18 cellular contexts compared by ENCODE assay signal in the genomic region with DNA sequence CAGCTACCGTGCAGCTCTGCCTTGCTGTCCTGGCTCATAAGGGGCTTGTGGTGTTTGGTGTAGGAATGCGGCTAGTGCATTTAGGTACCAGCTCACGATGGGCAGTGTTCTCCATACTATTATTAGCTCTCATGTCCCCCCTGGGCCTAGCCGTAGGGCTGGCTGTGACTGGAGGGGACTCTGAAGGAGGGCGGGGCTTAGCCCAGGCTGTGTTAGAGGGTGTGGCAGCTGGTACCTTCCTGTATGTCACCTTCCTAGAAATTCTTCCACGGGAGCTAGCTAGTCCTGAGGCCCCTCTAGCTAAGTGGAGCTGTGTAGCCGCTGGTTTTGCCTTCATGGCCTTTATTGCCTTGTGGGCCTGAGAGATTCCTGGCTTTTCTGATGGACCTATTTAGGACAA. TPM values are rescaled to one million over a fixed set of nuclear protein-coding genes. Genes with fewer than 3 reads are reported as not detected.
DNase-seq lines count a peak whose midpoint lies in the region; ATAC-seq, FAIRE-seq and TF ChIP-seq lines count a peak whose summit lies in the region.
"Had no signal": no experiment of that assay in that cellular context is flagged by ENCODE, and none has a peak within 500 bp of the region (broad histone marks: within the 10 kb centered on the region; RNA-seq: fewer than 3 reads in every experiment).

No MANE protein-coding gene starts in this region.

- no peaks in the 10 kb centered on the region for H3K36me3 Mint-ChIP-seq in T-helper 17 cell (ENCODE audit: low read depth)
- H3K36me3 Mint-ChIP-seq in type B pancreatic cell: peaks cover under 1% of the 10 kb centered on the region

- no peak overlapping the region for H4K5ac ChIP-seq in H1 (ENCODE audit: insufficient read length, low read depth, low read length)

- no peaks in the 10 kb centered on the region for H3K9me3 Mint-ChIP-seq in type B pancreatic cell
- H3K9me3 Mint-ChIP-seq: CD8-positive, alpha-beta memory T cell had no signal

- H2BK120ac ChIP-seq in H1 (replicated peaks; ENCODE audit: low read depth, low read length): no peak overlapping the region

- H2BK15ac ChIP-seq in H1 (ENCODE audit: low read length): no peak overlapping the region

- H3K4me1 Mint-ChIP-seq in T-helper 17 cell (peaks cover 12% of the 10 kb centered on the region), type B pancreatic cell (ENCODE audit: unreplicated experiment) (peaks cover 17% of the 10 kb centered on the region)
- H3K4me1 Mint-ChIP-seq: CD8-positive, alpha-beta memory T cell had no signal

- DNase-seq in T-helper 17 cell (no peak), H1 (ENCODE audit: low read depth in 1 of 2, low spot score in 2 of 2) (peak in 1 of 2 experiments; percentile 49), mucosa of descending colon (peak; percentile 61 to 69 (median 62)), type B pancreatic cell (ENCODE audit: extremely low spot score, unreplicated experiment) (no peak), upper lobe of left lung (no peak), G401 (ENCODE audit: low spot score) (no peak)
- no peak for DNase-seq in stimulated activated naive CD8-positive, alpha-beta T cell treated with anti-CD3 and anti-CD28 coated beads, Interleukin-15, Interleukin-2, amounts not matched to agents 100 U/mL and 50 U/mL, for 24 hours
- DNase-seq: 8988T; AML-193; Caco-2; CD8-positive, alpha-beta memory T cell; DND-41 had no signal

- peaks cover under 1 to 9% (median 3%) of the 10 kb centered on the region in 4 experiments; a peak in 5 of 8 replicates for H3K36me3 ChIP-seq in H1 (ENCODE audit: control insufficient read depth in 2 of 4, insufficient read depth in 4 of 4, low read length in 3 of 4)
- H3K36me3 ChIP-seq in mucosa of descending colon (ENCODE audit: low read depth): no peaks in the 10 kb centered on the region
- H3K36me3 ChIP-seq in upper lobe of left lung: peaks cover 8 to 11% (median 9%) of the 10 kb centered on the region in 4 donors

- H3K18ac ChIP-seq in H1 (ENCODE audit: extremely low read depth, low read length): no peak overlapping the region

- ATAC-seq in T-helper 17 cell: no peak
- peak; percentile 45 for ATAC-seq in mucosa of descending colon
- ATAC-seq in upper lobe of left lung (ENCODE audit: low FRiP score in 2 of 2): no peak
- ATAC-seq in stimulated activated naive CD8-positive, alpha-beta T cell treated with anti-CD3 and anti-CD28 coated beads, Interleukin-15, Interleukin-2, amounts not matched to agents 100 U/mL and 50 U/mL, for 24 hours: no peak
- ATAC-seq: HCT116, HepG2 had no signal

- H2AFZ ChIP-seq in H1 (ENCODE audit: low read length): peak overlapping the region; percentile 22; the same call in 1 of the 2 replicates

- TF ChIP-seq CTCF in H1 (IDR thresholded peaks at IDR 0.05; ENCODE audit: control extremely low read depth in 1 of 3, insufficient read depth in 1 of 3, low read depth in 1 of 3, low read length in 3 of 3): no peak
- no peak for TF ChIP-seq CTCF in mucosa of descending colon (IDR thresholded peaks at IDR 0.05)
- no peak for TF ChIP-seq CTCF in type B pancreatic cell (conservative IDR thresholded peaks at IDR 0.05)
- TF ChIP-seq CTCF in upper lobe of left lung (IDR thresholded peaks at IDR 0.05): no peak

- H3K27me3 Mint-ChIP-seq in T-helper 17 cell: peaks cover 2% of the 10 kb centered on the region
- no peaks in the 10 kb centered on the region for H3K27me3 Mint-ChIP-seq in type B pancreatic cell

- no peak overlapping the region for H4K8ac ChIP-seq in H1 (ENCODE audit: extremely low read depth, insufficient read depth, low read length)

- H2AK5ac ChIP-seq in H1 (ENCODE audit: low read depth, low read length): no peak overlapping the region

- H2BK5ac ChIP-seq in H1 (ENCODE audit: low read depth, low read length): 0 out of 2 replicates have a peak overlapping the region, but pooled peaks have one; percentile 15

- TF ChIP-seq RAD21 in H1 (IDR thresholded peaks at IDR 0.05 in 1 of 2, conservative IDR thresholded peaks at IDR 0.05 in 1 of 2; ENCODE audit: low read depth in 2 of 2, low read length in 2 of 2): no peak

- no peaks in the 10 kb centered on the region for H3K9me3 ChIP-seq in T-helper 17 cell (ENCODE audit: control insufficient read depth, low read length, poor library complexity, severe bottlenecking)
- H3K9me3 ChIP-seq in H1 (ENCODE audit: insufficient read depth in 2 of 2, low read depth in 1 of 2, low read length in 1 of 2): no peaks in the 10 kb centered on the region
- no peaks in the 10 kb centered on the region for H3K9me3 ChIP-seq in mucosa of descending colon
- no peaks in the 10 kb centered on the region for H3K9me3 ChIP-seq in upper lobe of left lung
- H3K9me3 ChIP-seq: BLaER1, Caco-2 had no signal

- no peak overlapping the region for H3K4me3 Mint-ChIP-seq in T-helper 17 cell
- no peak overlapping the region for H3K4me3 Mint-ChIP-seq in type B pancreatic cell
- H3K4me3 Mint-ChIP-seq: CD8-positive, alpha-beta memory T cell had no signal

- H3K56ac ChIP-seq in H1 (replicated peaks; ENCODE audit: insufficient read length, low read depth, low read length): no peak overlapping the region

- no peak overlapping the region for H3K23ac ChIP-seq in H1 (ENCODE audit: insufficient read length)

- in situ Hi-C loops in G401 (cut with HindIII; ENCODE audit: low sequenced_read_pairs): no loop called here

- H3K27me3 ChIP-seq in H1 (replicated peaks in 1 of 4; ENCODE audit: control insufficient read depth in 3 of 4, extremely low read depth in 1 of 4, insufficient read depth in 3 of 4, low read length in 3 of 4) (no peaks in the 10 kb centered on the region), upper lobe of left lung (no peaks in the 10 kb centered on the region)
- H3K27me3 ChIP-seq: BLaER1 had no signal

- H2BK12ac ChIP-seq in H1 (ENCODE audit: low read depth, low read length): no peak overlapping the region

- H3K4ac ChIP-seq in H1 (replicated peaks; ENCODE audit: insufficient read length, low read depth, low read length): no peak overlapping the region

- no peak for FAIRE-seq in H1 (lab: Jason Lieb, UNC)
- FAIRE-seq: GM12891, HepG2, HTR-8/SVneo had no signal

- H2BK20ac ChIP-seq in H1 (ENCODE audit: low read length): no peak overlapping the region

- H4K20me1 ChIP-seq in H1 (replicated peaks in 1 of 2; ENCODE audit: control insufficient read depth in 1 of 2, insufficient read depth in 2 of 2, low read length in 2 of 2): peaks cover 0 to 2% of the 10 kb centered on the region in 2 experiments
- H4K20me1 ChIP-seq: BLaER1 had no signal

- H3K14ac ChIP-seq in H1 (ENCODE audit: insufficient read length): no peak overlapping the region

- intact Hi-C loops in mucosa of descending colon (cut with DNase I, micrococcal nuclease): no loop called here

- TF ChIP-seq POLR2A in H1 (IDR thresholded peaks at IDR 0.05; ENCODE audit: control extremely low read depth in 1 of 2, low read depth in 2 of 2, low read length in 2 of 2) (no peak), upper lobe of left lung (IDR thresholded peaks at IDR 0.05) (no peak)

- H3K27ac ChIP-seq in H1 (ENCODE audit: low read depth, low read length) (no peak overlapping the region), upper lobe of left lung (no peak overlapping the region)
- H3K27ac ChIP-seq: BLaER1 had no signal

- no peak overlapping the region for H3K9ac ChIP-seq in H1 (replicated peaks in 1 of 4; ENCODE audit: extremely low read depth in 1 of 4, low read depth in 3 of 4, low read length in 3 of 4)
- H3K9ac ChIP-seq: BLaER1 had no signal

- H3K23me2 ChIP-seq in H1 (ENCODE audit: low read depth, low read length): no peaks in the 10 kb centered on the region; the same call in 1 of the 2 replicates

- H4K91ac ChIP-seq in H1 (replicated peaks; ENCODE audit: insufficient read length, low read length): no peak overlapping the region

- H3K4me3 ChIP-seq in H1 (ENCODE audit: extremely low read depth in 1 of 4, insufficient read depth in 2 of 4, low read depth in 3 of 4, low read length in 4 of 4) (no peak overlapping the region), mucosa of descending colon (no peak overlapping the region), upper lobe of left lung (no peak overlapping the region)
- H3K4me3 ChIP-seq: BLaER1 had no signal

- POLR2A ChIA-PET in H1 (lab: Charles Lee; ENCODE audit: partially characterized antibody): interaction anchor here (0.6 to 2.1 kb wide), 3 partner anchors 11 to 545 kb away, joined by 3 to 6 read pairs (median 4); no protein-coding TSS in a partner anchor

- no peaks in the 10 kb centered on the region for H3K79me2 ChIP-seq in H1 (ENCODE audit: control insufficient read depth in 1 of 2, insufficient read depth in 2 of 2, low read length in 2 of 2)

- TF ChIP-seq EP300 in H1 (IDR thresholded peaks at IDR 0.05; ENCODE audit: borderline replicate concordance in 1 of 2, low read depth in 2 of 2, low read length in 2 of 2): no peak
- TF ChIP-seq EP300 in upper lobe of left lung (IDR thresholded peaks at IDR 0.05): no peak

- CTCF ChIA-PET in H1 (lab: Charles Lee; ENCODE audit: partially characterized antibody): interaction anchor here (0.6 to 10.6 kb wide), 14 partner anchors 10 to 719 kb away, joined by 3 to 117 read pairs (median 4); no protein-coding TSS in a partner anchor

- H3K4me2 ChIP-seq in H1 (ENCODE audit: insufficient read depth in 1 of 2, low read depth in 2 of 2, low read length in 2 of 2): no peak overlapping the region
- H3K4me2 ChIP-seq: BLaER1 had no signal

- WGBS in H1 (ENCODE audit: extremely low coverage in 1 of 2, insufficient coverage in 1 of 2, insufficient read length in 1 of 2, insufficient replicate concordance in 2 of 2, low coverage in 1 of 2, low lambda C conversion rate in 2 of 2, missing lambda C conversion rate in 1 of 2), 2 experiments: 80% methylated on average over 7 of the region's 7 CpGs; no CpG with 5 or more reads in 1 of the 2 experiments
- WGBS in upper lobe of left lung, 2 donors: 36 to 75% methylated on average over 2 to 7 of the region's 7 CpGs

- H3K27ac Mint-ChIP-seq in T-helper 17 cell (peak overlapping the region; percentile 60), type B pancreatic cell (peak overlapping the region; percentile 57)

- H3K79me1 ChIP-seq in H1 (ENCODE audit: low read depth, low read length): no peaks in the 10 kb centered on the region

- H3K4me1 ChIP-seq in H1 (replicated peaks in 1 of 4; ENCODE audit: control insufficient read depth in 3 of 4, insufficient read depth in 4 of 4, low read length in 3 of 4) (peaks cover 2 to 6% (median 5%) of the 10 kb centered on the region in 4 experiments; a peak in 5 of 7 replicates), mucosa of descending colon (ENCODE audit: low read depth) (peaks cover 11% of the 10 kb centered on the region), upper lobe of left lung (no peaks in the 10 kb centered on the region)

RNA-seq across cellular contexts. Expression of a gene that starts 2.1 kb away (rescaled TPM):
- total RNA-seq in T-helper 17 cell (not detected), mucosa of descending colon (1 to 10 TPM in 2 of 3 donors, under 1 TPM in 1; 0.28 to 4.9 (median 2.0) TPM), type B pancreatic cell (ENCODE audit: low replicate concordance) (4.5 and 14.2 TPM in 2 replicates), upper lobe of left lung (under 1 TPM in 1 of 6 donors, not detected in 5; 0.30 TPM)
- 0.22 TPM in 1 of 2 replicates, not detected in the other for total RNA-seq in H1 (2021; fragmentation: NEBNext Ultra II Directional; extraction: Animal tissue kit (Norgen Biotek cat#: 25700))
- polyA plus RNA-seq in H1 (2011; rRNA removed): 0.14 and 0.31 TPM in 2 replicates
- 0.09 TPM for polyA plus RNA-seq in H1 (2011; cell fraction: cytosol; rRNA removed)
- 0.29 TPM for polyA plus RNA-seq in H1 (2011; cell fraction: nucleus; rRNA removed)
- 0.19 to 0.43 TPM in 2 of 4 replicates, not detected in the others for polyA plus RNA-seq in H1 (2012, experiment 1 of 2)
- 0.21 TPM for polyA plus RNA-seq in H1 (2012, experiment 2 of 2)
- polyA plus RNA-seq in H1 (2013, experiment 1 of 2): 0.06 TPM
- polyA plus RNA-seq in H1 (2013, experiment 2 of 2): 0.07 TPM
- 0.13 TPM in 1 of 2 replicates, not detected in the other for polyA minus RNA-seq in H1 (2011; rRNA and poly(A)+ RNA removed)
- polyA minus RNA-seq in H1 (2011; cell fraction: cytosol; rRNA and poly(A)+ RNA removed): not detected
- not detected for polyA minus RNA-seq in H1 (2011; cell fraction: nucleus; rRNA and poly(A)+ RNA removed)
- total RNA-seq in G401 (2014; rRNA removed; shearing (Covaris generic)): not detected in 2 replicates
- total RNA-seq: H4 had no signal
- polyA plus RNA-seq: CD8-positive, alpha-beta memory T cell had no signal

RNA-seq across cellular contexts. Expression of a gene that starts 11.4 kb away (rescaled TPM):
- total RNA-seq in T-helper 17 cell (10 to 100 TPM; 76.6 to 91.2 TPM), mucosa of descending colon (10 to 100 TPM; 61.1 to 87.3 (median 73.1) TPM), type B pancreatic cell (ENCODE audit: low replicate concordance) (59.7 and 88.1 TPM in 2 replicates), upper lobe of left lung (100 to 1,000 TPM in 1 of 6 donors, 10 to 100 TPM in 5; 39.2 to 202 (median 59.4) TPM)
- 73.8 and 75.8 TPM in 2 replicates for total RNA-seq in H1 (2021; fragmentation: NEBNext Ultra II Directional; extraction: Animal tissue kit (Norgen Biotek cat#: 25700))
- polyA plus RNA-seq in H1 (2011; rRNA removed): 138 and 145 TPM in 2 replicates
- 128 TPM for polyA plus RNA-seq in H1 (2011; cell fraction: cytosol; rRNA removed)
- 288 TPM for polyA plus RNA-seq in H1 (2011; cell fraction: nucleus; rRNA removed)
- polyA plus RNA-seq in H1 (2012, experiment 1 of 2): 87.7 to 100 TPM (median 93.7 TPM) in 4 replicates
- polyA plus RNA-seq in H1 (2012, experiment 2 of 2): 116 TPM
- polyA plus RNA-seq in H1 (2013, experiment 1 of 2): 120 TPM
- polyA plus RNA-seq in H1 (2013, experiment 2 of 2): 112 TPM
- polyA minus RNA-seq in H1 (2011; rRNA and poly(A)+ RNA removed): 74.6 and 74.9 TPM in 2 replicates
- 25.0 TPM for polyA minus RNA-seq in H1 (2011; cell fraction: cytosol; rRNA and poly(A)+ RNA removed)
- 67.4 TPM for polyA minus RNA-seq in H1 (2011; cell fraction: nucleus; rRNA and poly(A)+ RNA removed)
- 88.2 and 157 TPM in 2 replicates for total RNA-seq in G401 (2014; rRNA removed; shearing (Covaris generic))

RNA-seq across cellular contexts. Expression of a gene that starts 23.6 kb away (rescaled TPM):
- 10 to 100 TPM; 29.8 to 38.2 TPM for total RNA-seq in T-helper 17 cell
- total RNA-seq in H1 (2021; fragmentation: NEBNext Ultra II Directional; extraction: Animal tissue kit (Norgen Biotek cat#: 25700)): 27.2 and 29.9 TPM in 2 replicates
- 48.6 and 65.0 TPM in 2 replicates for polyA plus RNA-seq in H1 (2011; rRNA removed)
- polyA plus RNA-seq in H1 (2011; cell fraction: cytosol; rRNA removed): 74.5 TPM
- polyA plus RNA-seq in H1 (2011; cell fraction: nucleus; rRNA removed): 117 TPM
- 22.5 to 36.8 TPM (median 32.4 TPM) in 4 replicates for polyA plus RNA-seq in H1 (2012, experiment 1 of 2)
- polyA plus RNA-seq in H1 (2012, experiment 2 of 2): 33.2 TPM
- polyA plus RNA-seq in H1 (2013, experiment 1 of 2): 18.1 TPM
- polyA plus RNA-seq in H1 (2013, experiment 2 of 2): 15.8 TPM
- 33.5 and 45.8 TPM in 2 replicates for polyA minus RNA-seq in H1 (2011; rRNA and poly(A)+ RNA removed)
- polyA minus RNA-seq in H1 (2011; cell fraction: cytosol; rRNA and poly(A)+ RNA removed): 19.1 TPM
- polyA minus RNA-seq in H1 (2011; cell fraction: nucleus; rRNA and poly(A)+ RNA removed): 45.5 TPM
- 100 to 1,000 TPM; 156 to 212 (median 188) TPM for total RNA-seq in mucosa of descending colon
- total RNA-seq in type B pancreatic cell (ENCODE audit: low replicate concordance): 150 and 214 TPM in 2 replicates
- total RNA-seq in upper lobe of left lung: 100 to 1,000 TPM in 2 of 6 donors, 10 to 100 TPM in 4; 69.7 to 280 (median 90.8) TPM
- total RNA-seq in G401 (2014; rRNA removed; shearing (Covaris generic)): 28.6 and 40.4 TPM in 2 replicates

RNA-seq across cellular contexts. Expression of a gene that starts 28.8 kb away (rescaled TPM):
- total RNA-seq in T-helper 17 cell (not detected), mucosa of descending colon (1 to 10 TPM in 1 of 3 donors, under 1 TPM in 1, not detected in 1; 0.58 to 2.3 TPM), type B pancreatic cell (ENCODE audit: low replicate concordance) (not detected in 2 replicates), upper lobe of left lung (not detected)
- total RNA-seq in H1 (2021; fragmentation: NEBNext Ultra II Directional; extraction: Animal tissue kit (Norgen Biotek cat#: 25700)): 0.34 TPM in 1 of 2 replicates, not detected in the other
- polyA plus RNA-seq in H1 (2011; rRNA removed): not detected in 2 replicates
- 0.34 TPM for polyA plus RNA-seq in H1 (2011; cell fraction: cytosol; rRNA removed)
- 0.43 TPM for polyA plus RNA-seq in H1 (2011; cell fraction: nucleus; rRNA removed)
- polyA plus RNA-seq in H1 (2012, experiment 1 of 2): not detected in 4 replicates
- polyA plus RNA-seq in H1 (2012, experiment 2 of 2): not detected
- 0.14 TPM for polyA plus RNA-seq in H1 (2013, experiment 1 of 2)
- polyA plus RNA-seq in H1 (2013, experiment 2 of 2): 0.13 TPM
- not detected in 2 replicates for polyA minus RNA-seq in H1 (2011; rRNA and poly(A)+ RNA removed)
- polyA minus RNA-seq in H1 (2011; cell fraction: cytosol; rRNA and poly(A)+ RNA removed): not detected
- polyA minus RNA-seq in H1 (2011; cell fraction: nucleus; rRNA and poly(A)+ RNA removed): 0.90 TPM
- total RNA-seq in G401 (2014; rRNA removed; shearing (Covaris generic)): not detected in 2 replicates
- total RNA-seq: Caco-2; CD8-positive, alpha-beta memory T cell; H4 had no signal
- polyA plus RNA-seq: CD8-positive, alpha-beta memory T cell had no signal

RNA-seq across cellular contexts. Expression of a gene that starts 33.4 kb away (rescaled TPM):
- not detected for total RNA-seq in T-helper 17 cell
- not detected in 2 replicates for total RNA-seq in H1 (2021; fragmentation: NEBNext Ultra II Directional; extraction: Animal tissue kit (Norgen Biotek cat#: 25700))
- 0.05 TPM in 1 of 2 replicates, not detected in the other for polyA plus RNA-seq in H1 (2011; rRNA removed)
- polyA plus RNA-seq in H1 (2011; cell fraction: cytosol; rRNA removed): not detected
- not detected for polyA plus RNA-seq in H1 (2011; cell fraction: nucleus; rRNA removed)
- polyA plus RNA-seq in H1 (2012, experiment 1 of 2): not detected in 4 replicates
- polyA plus RNA-seq in H1 (2012, experiment 2 of 2): not detected
- not detected for polyA plus RNA-seq in H1 (2013, experiment 1 of 2)
- not detected for polyA plus RNA-seq in H1 (2013, experiment 2 of 2)
- polyA minus RNA-seq in H1 (2011; rRNA and poly(A)+ RNA removed): 0.17 TPM in 1 of 2 replicates, not detected in the other
- not detected for polyA minus RNA-seq in H1 (2011; cell fraction: cytosol; rRNA and poly(A)+ RNA removed)
- polyA minus RNA-seq in H1 (2011; cell fraction: nucleus; rRNA and poly(A)+ RNA removed): not detected
- total RNA-seq in mucosa of descending colon: not detected
- not detected in 2 replicates for total RNA-seq in type B pancreatic cell (ENCODE audit: low replicate concordance)
- not detected for total RNA-seq in upper lobe of left lung
- not detected in 2 replicates for total RNA-seq in G401 (2014; rRNA removed; shearing (Covaris generic))
- total RNA-seq: Caco-2; CD8-positive, alpha-beta memory T cell; H4; HepG2 had no signal
- polyA plus RNA-seq: CD8-positive, alpha-beta memory T cell had no signal

Comparison
In these comparisons a context has a peak if more than half of its experiments do, and no peak if none do; other contexts are left out.
1. DNase-seq: peak in mucosa of descending colon (3 of 3); none in T-helper 17 cell (0 of 3), type B pancreatic cell (single experiment), upper lobe of left lung (0 of 2), G401 (single experiment) and stimulated activated naive CD8-positive, alpha-beta T cell treated with anti-CD3 and anti-CD28 coated beads, Interleukin-15, Interleukin-2, amounts not matched to agents 100 U/mL and 50 U/mL, for 24 hours (single experiment).